1 cellular context compared by ENCODE assay signal in the genomic region with DNA sequence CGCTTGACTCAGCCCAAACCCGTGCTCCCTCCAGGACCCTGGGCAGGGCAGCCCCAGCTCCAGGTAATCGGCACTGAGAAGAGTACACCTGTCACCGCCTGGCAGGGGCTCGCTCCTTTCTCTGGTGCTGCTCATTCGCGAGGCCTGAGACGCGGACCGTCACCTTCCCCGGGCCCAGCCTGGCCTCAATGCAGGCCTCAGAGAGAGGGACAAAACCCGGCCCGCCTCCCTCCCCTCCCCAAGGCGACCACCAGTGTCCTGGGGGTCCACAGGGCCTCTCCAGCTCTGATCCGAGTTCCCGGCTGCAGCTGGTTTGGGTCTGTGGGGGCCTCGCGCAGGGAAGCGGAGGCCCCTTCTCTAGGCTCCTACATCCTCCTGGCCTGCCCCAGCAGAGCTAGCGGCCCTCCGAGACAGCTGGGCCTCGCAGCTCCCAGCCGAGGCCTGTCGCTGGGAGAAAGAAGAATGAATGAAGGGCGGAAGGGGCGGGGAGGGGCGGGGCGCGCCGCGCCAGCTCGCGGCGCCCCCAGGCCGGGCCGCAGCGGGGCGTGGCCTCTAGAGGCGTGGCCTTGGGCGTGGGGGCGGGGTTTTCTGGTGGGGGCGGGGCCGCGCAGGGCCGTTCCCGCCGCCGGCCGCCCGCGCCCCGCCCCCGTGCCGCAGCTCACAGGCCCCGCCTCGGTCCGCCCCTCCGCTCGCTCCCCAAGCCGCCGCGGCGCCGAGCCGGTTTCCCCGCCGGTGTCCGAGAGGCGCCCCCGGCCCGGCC.
TF ChIP-seq lines count a peak whose summit lies in the region.

Gene LIMK1 (plus strand): TSS at position 688 of the 760 bp plus-strand sequence. CDS start 187 bp downstream, outside the sequence.

TF ChIP-seq in K562, 482 proteins besides CTCF, POLR2A, EP300 and RAD21 (continued from another document):
- TF ChIP-seq, protein P1, sequence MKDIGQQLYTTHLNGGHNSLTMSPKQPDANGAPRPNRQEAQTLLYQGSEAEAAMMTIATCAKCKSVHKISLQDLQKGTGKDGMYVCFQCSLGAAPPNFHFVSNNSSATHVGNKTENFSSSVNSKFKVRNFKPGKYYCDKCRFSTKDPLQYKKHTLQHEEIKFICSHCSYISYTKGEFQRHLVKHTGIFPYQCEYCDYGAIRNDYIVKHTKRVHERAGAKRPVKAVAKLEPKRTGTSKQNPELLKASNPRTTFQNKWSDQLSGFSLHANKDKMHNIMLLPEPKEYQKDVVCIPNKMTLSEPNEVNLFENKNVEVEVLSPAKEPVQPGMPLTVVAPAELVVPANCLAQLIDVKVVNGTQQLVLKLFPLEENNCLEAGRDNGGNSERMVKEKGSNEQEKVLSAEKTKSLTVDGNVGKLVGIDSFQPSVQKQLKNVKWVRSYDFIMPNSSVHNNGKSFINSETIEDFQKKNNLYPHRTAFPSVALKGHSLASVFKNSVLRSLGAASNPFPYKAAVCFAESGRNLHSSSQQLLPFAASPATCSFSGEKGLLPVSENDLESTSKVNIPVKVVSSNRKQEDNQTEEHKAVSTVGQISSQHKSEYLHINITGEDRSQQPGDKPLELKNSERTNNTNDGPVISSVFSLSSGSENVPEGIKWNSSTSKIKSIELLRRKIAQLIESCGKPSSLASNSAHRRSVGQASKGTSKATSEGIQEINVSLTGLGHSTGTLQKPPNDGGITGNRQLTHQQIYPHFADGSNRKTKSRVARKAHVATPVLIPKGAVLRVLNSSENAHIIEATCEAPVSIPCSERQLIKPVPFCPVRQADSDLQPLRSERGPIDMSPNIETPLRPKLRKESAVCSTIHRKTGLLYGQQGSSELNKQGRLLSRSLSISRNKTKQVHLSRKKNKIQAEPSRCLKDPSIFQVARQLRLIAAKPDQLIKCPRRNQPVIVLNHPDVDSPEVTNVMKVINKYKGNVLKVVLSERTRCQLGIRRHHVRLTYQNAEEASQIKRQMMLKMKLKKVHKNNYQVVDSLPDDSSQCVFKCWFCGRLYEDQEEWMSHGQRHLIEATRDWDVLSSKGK (CRISPR knock-in tag; IDR thresholded peaks at IDR 0.05): no peak
- TF ChIP-seq ETV6 (IDR thresholded peaks at IDR 0.05; ENCODE audit: borderline replicate concordance in 1 of 2, low read depth in 2 of 2, low read length in 1 of 2): no peak
- TF ChIP-seq ETV6 (CRISPR knock-in tag; IDR thresholded peaks at IDR 0.05; ENCODE audit: borderline replicate concordance): no peak
- TF ChIP-seq, protein P2, sequence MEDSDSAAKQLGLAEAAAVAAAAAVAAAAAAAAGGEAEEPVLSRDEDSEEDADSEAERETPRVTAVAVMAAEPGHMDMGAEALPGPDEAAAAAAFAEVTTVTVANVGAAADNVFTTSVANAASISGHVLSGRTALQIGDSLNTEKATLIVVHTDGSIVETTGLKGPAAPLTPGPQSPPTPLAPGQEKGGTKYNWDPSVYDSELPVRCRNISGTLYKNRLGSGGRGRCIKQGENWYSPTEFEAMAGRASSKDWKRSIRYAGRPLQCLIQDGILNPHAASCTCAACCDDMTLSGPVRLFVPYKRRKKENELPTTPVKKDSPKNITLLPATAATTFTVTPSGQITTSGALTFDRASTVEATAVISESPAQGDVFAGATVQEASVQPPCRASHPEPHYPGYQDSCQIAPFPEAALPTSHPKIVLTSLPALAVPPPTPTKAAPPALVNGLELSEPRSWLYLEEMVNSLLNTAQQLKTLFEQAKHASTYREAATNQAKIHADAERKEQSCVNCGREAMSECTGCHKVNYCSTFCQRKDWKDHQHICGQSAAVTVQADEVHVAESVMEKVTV (CRISPR knock-in tag; IDR thresholded peaks at IDR 0.05): no peak
- no peak for TF ChIP-seq ZC3H8 (IDR thresholded peaks at IDR 0.05)
- no peak for TF ChIP-seq ZBTB2 (IDR thresholded peaks at IDR 0.05)
- TF ChIP-seq, protein P3, sequence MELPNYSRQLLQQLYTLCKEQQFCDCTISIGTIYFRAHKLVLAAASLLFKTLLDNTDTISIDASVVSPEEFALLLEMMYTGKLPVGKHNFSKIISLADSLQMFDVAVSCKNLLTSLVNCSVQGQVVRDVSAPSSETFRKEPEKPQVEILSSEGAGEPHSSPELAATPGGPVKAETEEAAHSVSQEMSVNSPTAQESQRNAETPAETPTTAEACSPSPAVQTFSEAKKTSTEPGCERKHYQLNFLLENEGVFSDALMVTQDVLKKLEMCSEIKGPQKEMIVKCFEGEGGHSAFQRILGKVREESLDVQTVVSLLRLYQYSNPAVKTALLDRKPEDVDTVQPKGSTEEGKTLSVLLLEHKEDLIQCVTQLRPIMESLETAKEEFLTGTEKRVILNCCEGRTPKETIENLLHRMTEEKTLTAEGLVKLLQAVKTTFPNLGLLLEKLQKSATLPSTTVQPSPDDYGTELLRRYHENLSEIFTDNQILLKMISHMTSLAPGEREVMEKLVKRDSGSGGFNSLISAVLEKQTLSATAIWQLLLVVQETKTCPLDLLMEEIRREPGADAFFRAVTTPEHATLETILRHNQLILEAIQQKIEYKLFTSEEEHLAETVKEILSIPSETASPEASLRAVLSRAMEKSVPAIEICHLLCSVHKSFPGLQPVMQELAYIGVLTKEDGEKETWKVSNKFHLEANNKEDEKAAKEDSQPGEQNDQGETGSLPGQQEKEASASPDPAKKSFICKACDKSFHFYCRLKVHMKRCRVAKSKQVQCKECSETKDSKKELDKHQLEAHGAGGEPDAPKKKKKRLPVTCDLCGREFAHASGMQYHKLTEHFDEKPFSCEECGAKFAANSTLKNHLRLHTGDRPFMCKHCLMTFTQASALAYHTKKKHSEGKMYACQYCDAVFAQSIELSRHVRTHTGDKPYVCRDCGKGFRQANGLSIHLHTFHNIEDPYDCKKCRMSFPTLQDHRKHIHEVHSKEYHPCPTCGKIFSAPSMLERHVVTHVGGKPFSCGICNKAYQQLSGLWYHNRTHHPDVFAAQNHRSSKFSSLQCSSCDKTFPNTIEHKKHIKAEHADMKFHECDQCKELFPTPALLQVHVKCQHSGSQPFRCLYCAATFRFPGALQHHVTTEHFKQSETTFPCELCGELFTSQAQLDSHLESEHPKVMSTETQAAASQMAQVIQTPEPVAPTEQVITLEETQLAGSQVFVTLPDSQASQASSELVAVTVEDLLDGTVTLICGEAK (IDR thresholded peaks at IDR 0.05): peak; percentile 41; the same call in 1 of the 2 replicates
- TF ChIP-seq, protein P3 (CRISPR knock-in tag; IDR thresholded peaks at IDR 0.05): no peak
- no peak for TF ChIP-seq ZNF57 (CRISPR knock-in tag; IDR thresholded peaks at IDR 0.05)
- TF ChIP-seq POLR2G (IDR thresholded peaks at IDR 0.05; ENCODE audit: low read depth, low read length): peak; percentile 86
- no peak for TF ChIP-seq SREBF1 (IDR thresholded peaks at IDR 0.05; ENCODE audit: borderline replicate concordance, low read depth, low read length)
- no peak for TF ChIP-seq KAT7 (CRISPR knock-in tag; IDR thresholded peaks at IDR 0.05; ENCODE audit: borderline replicate concordance)
- TF ChIP-seq ZNF23 (CRISPR knock-in tag; IDR thresholded peaks at IDR 0.05): no peak
- no peak for TF ChIP-seq PBX2 (CRISPR knock-in tag; IDR thresholded peaks at IDR 0.05; ENCODE audit: low read depth)
- TF ChIP-seq PBX2 (tag; conservative IDR thresholded peaks at IDR 0.05; ENCODE audit: low read depth): no peak
- TF ChIP-seq HEY1 (CRISPR knock-in tag; IDR thresholded peaks at IDR 0.05; ENCODE audit: borderline replicate concordance): no peak
- TF ChIP-seq NR4A1 (CRISPR knock-in tag; IDR thresholded peaks at IDR 0.05): no peak
- TF ChIP-seq NR4A1 (tag; IDR thresholded peaks at IDR 0.05): no peak
- TF ChIP-seq NRF1 (conservative IDR thresholded peaks at IDR 0.05 in 1 of 2, IDR thresholded peaks at IDR 0.05 in 1 of 2): peak in 1 of 2 experiments; percentile 31; a peak in 2 of 4 replicates
- no peak for TF ChIP-seq SMAD3 (CRISPR knock-in tag; conservative IDR thresholded peaks at IDR 0.05)
- no peak for TF ChIP-seq SAFB2 (IDR thresholded peaks at IDR 0.05; ENCODE audit: borderline replicate concordance, low read depth, low read length, severe bottlenecking)
- TF ChIP-seq TFAM (CRISPR knock-in tag; conservative IDR thresholded peaks at IDR 0.05): no peak
- no peak for TF ChIP-seq SLC30A9 (CRISPR knock-in tag; IDR thresholded peaks at IDR 0.05)
- TF ChIP-seq ZNF398 (CRISPR knock-in tag; IDR thresholded peaks at IDR 0.05): no peak
- TF ChIP-seq TRIM24 (IDR thresholded peaks at IDR 0.05): no peak
- no peak for TF ChIP-seq DIDO1 (tag; IDR thresholded peaks at IDR 0.05; ENCODE audit: low read depth)
- TF ChIP-seq HMGN3 (IDR thresholded peaks at IDR 0.05; ENCODE audit: borderline replicate concordance, extremely low read depth, insufficient read length, low read depth, low read length): no peak
- TF ChIP-seq TBP (optimal IDR thresholded peaks at IDR 0.05; ENCODE audit: low read depth, low read length): peak; percentile 25
- no peak for TF ChIP-seq MAZ (CRISPR knock-in tag; conservative IDR thresholded peaks at IDR 0.05 in 1 of 2, IDR thresholded peaks at IDR 0.05 in 1 of 2)
- no peak for TF ChIP-seq XRCC3 (IDR thresholded peaks at IDR 0.05)
- TF ChIP-seq ZFX (CRISPR knock-in tag; IDR thresholded peaks at IDR 0.05): peak; percentile 61
- no peak for TF ChIP-seq CBX3 (IDR thresholded peaks at IDR 0.05; ENCODE audit: borderline replicate concordance in 1 of 2, low read length in 2 of 2)
TF ChIP-seq in K562: peak in this region for 34.
